ENCODE assay signal across 8 cellular contexts in the genomic region with DNA sequence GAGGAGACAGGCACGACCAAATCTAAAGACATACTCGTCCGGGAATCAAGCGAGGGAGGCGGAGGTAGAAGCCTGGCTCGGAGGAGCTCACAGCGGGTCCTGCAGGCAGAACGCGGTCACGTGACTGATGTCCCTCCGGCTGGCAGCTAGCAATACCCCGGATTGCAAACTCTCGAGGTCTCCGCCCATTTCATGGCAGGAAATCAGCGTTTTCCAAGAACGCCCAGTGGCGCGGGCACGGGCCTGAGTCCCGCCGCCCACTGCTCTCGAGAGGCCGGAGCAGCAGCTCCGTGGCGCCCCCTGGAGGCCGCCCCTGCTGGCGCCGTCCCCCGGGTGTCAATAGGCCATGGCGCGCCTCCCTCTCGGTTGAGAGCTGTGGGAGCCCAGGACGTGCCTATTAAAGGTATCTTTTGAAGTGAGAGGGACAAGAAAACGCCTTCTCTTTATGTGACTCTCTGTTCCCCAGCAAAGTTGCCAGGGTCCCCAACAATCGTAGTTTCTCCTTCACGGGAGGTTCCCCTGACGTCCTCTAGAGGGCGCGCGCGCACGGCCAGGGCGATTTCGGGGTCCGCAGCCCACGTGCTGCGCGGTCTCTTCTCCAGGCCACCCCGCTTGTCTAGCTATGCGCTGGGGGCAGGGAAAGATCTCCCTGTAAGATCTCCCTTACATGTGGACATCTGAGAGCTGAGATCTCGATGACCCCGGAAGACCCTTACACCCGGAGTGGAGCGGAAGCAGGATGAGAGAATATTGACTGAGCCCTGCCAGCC. TPM values are rescaled to one million over a fixed set of nuclear protein-coding genes. Genes with fewer than 3 reads are reported as not detected.
DNase-seq lines count a peak whose midpoint lies in the region; ATAC-seq and TF ChIP-seq lines count a peak whose summit lies in the region.

No MANE protein-coding gene starts in this region.

- H3K27me3 Mint-ChIP-seq in progenitor cell of endocrine pancreas (no peaks in the 10 kb centered on the region), type B pancreatic cell (peaks cover 4% of the 10 kb centered on the region)

- H3K27me3 ChIP-seq in ascending aorta (no peaks in the 10 kb centered on the region), right atrium auricular region (no peaks in the 10 kb centered on the region)

- peak overlapping the region; percentile 77 for H3K4me3 Mint-ChIP-seq in progenitor cell of endocrine pancreas (ENCODE audit: low read depth)
- H3K4me3 Mint-ChIP-seq in type B pancreatic cell, result peak overlapping the region; percentile 88

- no peaks in the 10 kb centered on the region for H3K9me3 ChIP-seq in ascending aorta
- no peaks in the 10 kb centered on the region for H3K9me3 ChIP-seq in right atrium auricular region

- H3K9me3 Mint-ChIP-seq in progenitor cell of endocrine pancreas (ENCODE audit: low read depth) (no peaks in the 10 kb centered on the region), type B pancreatic cell (no peaks in the 10 kb centered on the region)

- TF ChIP-seq CTCF in GM12873 (IDR thresholded peaks at IDR 0.05; ENCODE audit: insufficient read depth, low read depth, low read length, missing control alignments), result peak; percentile 85
- peak; percentile 99 to 100 (median 99) for TF ChIP-seq CTCF in ascending aorta (IDR thresholded peaks at IDR 0.05)
- TF ChIP-seq CTCF in right atrium auricular region (IDR thresholded peaks at IDR 0.05), result peak; percentile 100
- peak; percentile 100 for TF ChIP-seq CTCF in progenitor cell of endocrine pancreas (IDR thresholded peaks at IDR 0.05; ENCODE audit: unreplicated experiment)
- TF ChIP-seq CTCF in type B pancreatic cell (conservative IDR thresholded peaks at IDR 0.05), result peak; percentile 100

- peaks cover 0 to 3% of the 10 kb centered on the region in 2 donors for H3K4me1 ChIP-seq in ascending aorta
- H3K4me1 ChIP-seq in right atrium auricular region, result peaks cover 0 to 6% of the 10 kb centered on the region in 2 donors

- no peak for ATAC-seq in HG03097 (IDR thresholded peaks at IDR 0.05; ENCODE audit: low FRiP score, unreplicated experiment)

- H3K27ac ChIP-seq in ascending aorta, result peak overlapping the region; percentile 83 to 87
- peak overlapping the region; percentile 89 to 92 for H3K27ac ChIP-seq in right atrium auricular region

- H3K4me3 ChIP-seq in ascending aorta (peak overlapping the region; percentile 61 to 64), right atrium auricular region (peak overlapping the region; percentile 44 to 58)

- peak; percentile 58 for DNase-seq in NCI-H187 treated with DMSO at 0.1 percent for 48 hours (lab: John Stamatoyannopoulos, UW)
- peak; percentile 16 for DNase-seq in T-helper 22 cell (ENCODE audit: low read depth)
- DNase-seq in ascending aorta (ENCODE audit: low spot score in 2 of 2), result peak; percentile 77 to 97
- peak; percentile 96 for DNase-seq in right atrium auricular region (ENCODE audit: low spot score)
- DNase-seq in progenitor cell of endocrine pancreas (ENCODE audit: low spot score, unreplicated experiment), result peak; percentile 83
- peak; percentile 92 for DNase-seq in type B pancreatic cell (ENCODE audit: extremely low spot score, unreplicated experiment)

- intact Hi-C loops in ascending aorta (cut with DNase I), result loop anchor here (1.0 to 5.0 kb wide), 5 partner anchors 37 to 439 kb away; no protein-coding TSS in a partner anchor

- H3K27ac Mint-ChIP-seq in progenitor cell of endocrine pancreas (peak overlapping the region; percentile 97), type B pancreatic cell (peak overlapping the region; percentile 87)

- H3K4me1 Mint-ChIP-seq in progenitor cell of endocrine pancreas (ENCODE audit: low read depth), result peaks cover 2% of the 10 kb centered on the region
- H3K4me1 Mint-ChIP-seq in type B pancreatic cell (ENCODE audit: unreplicated experiment), result peaks cover 15% of the 10 kb centered on the region

- H3K36me3 ChIP-seq in ascending aorta, result no peaks in the 10 kb centered on the region
- H3K36me3 ChIP-seq in right atrium auricular region, result no peaks in the 10 kb centered on the region

- no peaks in the 10 kb centered on the region for H3K36me3 Mint-ChIP-seq in progenitor cell of endocrine pancreas (ENCODE audit: insufficient read depth)
- no peaks in the 10 kb centered on the region for H3K36me3 Mint-ChIP-seq in type B pancreatic cell

RNA-seq across cellular contexts. Expression of a gene that starts 37.3 kb away (rescaled TPM):
- total RNA-seq in ascending aorta, result 58.1 TPM
- 10 to 100 TPM; 81.8 to 86.0 TPM for total RNA-seq in right atrium auricular region
- 140 and 141 TPM in 2 replicates for total RNA-seq in progenitor cell of endocrine pancreas
- total RNA-seq in type B pancreatic cell (ENCODE audit: low replicate concordance), result 94.1 and 164 TPM in 2 replicates

Comparison
In these comparisons a context has a peak if more than half of its experiments do, and no peak if none do; other contexts are left out.
1. DNase-seq: peak in every context shown above with its lines; median percentile 96 in right atrium auricular region; 92 in type B pancreatic cell; 87 in ascending aorta; 83 in progenitor cell of endocrine pancreas; 58 in NCI-H187 treated with DMSO at 0.1 percent for 48 hours; 16 in T-helper 22 cell.